26 cellular contexts compared by ENCODE assay signal in the genomic region with DNA sequence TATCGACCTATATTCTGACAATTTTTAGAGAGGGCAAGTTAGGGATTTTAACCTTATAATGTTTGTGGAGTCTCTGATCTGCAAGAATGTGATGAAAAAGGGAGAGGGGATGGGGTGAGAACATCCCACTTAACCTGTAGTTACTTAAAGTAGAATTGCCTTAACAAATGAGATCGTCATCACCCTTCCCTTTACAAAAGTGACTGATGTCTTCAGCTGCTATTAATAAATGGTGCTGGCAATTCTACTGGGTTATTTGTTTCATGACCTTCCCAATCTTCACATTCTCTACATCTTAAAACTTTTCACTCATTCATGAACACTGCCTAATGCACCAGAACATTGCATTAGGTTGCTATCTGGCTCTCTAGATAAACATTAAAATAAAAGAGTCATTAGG.
"Had no signal": no experiment of that assay in that cellular context is flagged by ENCODE, and none has a peak within 500 bp of the region (broad histone marks: within the 10 kb centered on the region; RNA-seq: fewer than 3 reads in every experiment).

No MANE protein-coding gene starts in this region.

- H3K27me3 ChIP-seq: stomach, suprapubic skin, testis, thyroid gland, tibial artery, tibial nerve, transverse colon, upper lobe of left lung, upper lobe of right lung, uterus, vagina had no signal

- H3K9me3 ChIP-seq: stomach, suprapubic skin, testis, thoracic aorta, thyroid gland, tibial artery, tibial nerve, transverse colon, upper lobe of left lung, upper lobe of right lung, uterus, vagina had no signal

- H3K4me3 ChIP-seq: stomach, suprapubic skin, testis, thoracic aorta, thyroid gland, tibial artery, tibial nerve, transverse colon, upper lobe of left lung, upper lobe of right lung, uterus, vagina had no signal

- H3K36me3 ChIP-seq: stomach, suprapubic skin, thoracic aorta, thyroid gland, tibial artery, tibial nerve, transverse colon, upper lobe of left lung, upper lobe of right lung, uterus, vagina had no signal

- H3K27ac ChIP-seq: stomach, suprapubic skin, testis, thoracic aorta, thyroid gland, tibial artery, tibial nerve, transverse colon, upper lobe of left lung, upper lobe of right lung, uterus, vagina had no signal

- ATAC-seq: stimulated activated effector memory CD8-positive, alpha-beta T cell treated with anti-CD3 and anti-CD28 coated beads, Interleukin-12 subunit alpha, Interleukin-12 subunit beta, amount 100 ng/mL, for 72 hours; stimulated activated memory B cell treated with anti-CD40 and anti-IgM and Interleukin-4, amounts not matched to agents 10 μg/mL and 1 μg/mL and 100 μg/mL, for 72 hours; stimulated activated naive B cell treated with anti-CD40 and anti-IgM and Interleukin-4, amounts not matched to agents 10 μg/mL and 1 μg/mL and 100 μg/mL, for 72 hours; stimulated activated naive CD8-positive, alpha-beta T cell treated with anti-CD3 and anti-CD28 coated beads, Interleukin-15, amount 100 ng/mL, for 72 hours; stimulated activated naive CD8-positive, alpha-beta T cell treated with anti-CD3 and anti-CD28 coated beads, Interleukin-15, Interleukin-2, amounts not matched to agents 100 U/mL and 50 U/mL, for 24 hours; upper lobe of right lung had no signal

- H3K4me1 ChIP-seq: stomach, suprapubic skin, testis, thyroid gland, tibial artery, tibial nerve, transverse colon, upper lobe of left lung, upper lobe of right lung, uterus, vagina had no signal

- DNase-seq: stimulated activated CD4-positive, alpha-beta T cell treated with anti-CD3 and anti-CD28 coated beads, Interleukin-2, amount 100 ng/mL, for 48 hours; stimulated activated CD4-positive, alpha-beta T cell treated with anti-CD3 and anti-CD28 coated beads, Interleukin-4, amount 100 ng/mL, for 1 hour; stimulated activated CD4-positive, alpha-beta T cell treated with anti-CD3 and anti-CD28 coated beads, Interleukin-4, amount 100 ng/mL, for 24 hours; stimulated activated CD4-positive, alpha-beta T cell treated with anti-CD3 and anti-CD28 coated beads, Interleukin-4, amount 100 ng/mL, for 4 hours; stimulated activated CD8-positive, alpha-beta memory T cell treated with anti-CD3 and anti-CD28 coated beads, Interleukin-4, amount 100 ng/mL, for 48 hours; stimulated activated naive B cell treated with anti-CD40 and anti-IgM and Interleukin-4, amounts not matched to agents 10 μg/mL and 1 μg/mL and 100 μg/mL, for 72 hours; stimulated activated naive CD4-positive, alpha-beta T cell; stimulated activated naive CD4-positive, alpha-beta T cell treated with Interleukin-2 at 50 U/mL for 16 hours; stimulated activated naive CD8-positive, alpha-beta T cell treated with anti-CD3 and anti-CD28 coated beads, Interleukin-15, amount 100 ng/mL, for 72 hours; stimulated activated naive CD8-positive, alpha-beta T cell treated with anti-CD3 and anti-CD28 coated beads, Interleukin-15, Interleukin-2, amounts not matched to agents 100 U/mL and 50 U/mL, for 24 hours; stomach; substantia nigra; testis; thyroid gland; tibial artery; transverse colon; trophoblast cell; upper lobe of left lung; upper lobe of right lung; uterus had no signal
